In the genomic region with DNA sequence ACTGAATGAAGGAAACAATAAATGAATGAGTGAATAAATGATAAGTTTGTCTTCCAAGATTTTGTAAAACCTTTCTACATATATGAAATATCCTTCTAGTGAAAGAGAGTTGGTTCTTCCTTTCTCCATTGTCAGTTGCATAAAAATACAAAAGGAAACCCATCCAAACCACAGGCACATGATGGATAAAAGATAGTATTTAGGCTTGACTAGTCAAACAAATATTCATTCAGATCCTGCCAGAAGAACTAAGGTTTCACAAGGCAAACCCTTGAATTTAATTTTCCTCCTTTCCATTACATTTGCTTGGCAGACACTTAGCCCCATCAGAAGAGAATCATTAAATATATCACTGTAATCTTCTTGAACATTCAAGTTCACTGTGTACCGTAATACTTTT, we compare ENCODE assay signal across 25 cellular contexts.
"Had no signal": no experiment of that assay in that cellular context is flagged by ENCODE, and none has a peak within 500 bp of the region (broad histone marks: within the 10 kb centered on the region; RNA-seq: fewer than 3 reads in every experiment).

No MANE protein-coding gene starts in this region.

- H3K9ac ChIP-seq: parathyroid adenoma had no signal

- H3K4me1 ChIP-seq: parathyroid adenoma, right lobe of liver, thyroid gland, upper lobe of right lung had no signal

- H3K27ac ChIP-seq: parathyroid adenoma, right lobe of liver, thyroid gland, upper lobe of right lung had no signal

- FAIRE-seq: colon, keratinocyte, TTC549 had no signal

- H3K4me1 Mint-ChIP-seq: activated naive CD4-positive, alpha-beta T cell treated with anti-CD3 and anti-CD28 coated beads, Interleukin-2, amount 50 U/mL, for 24 hours; memory B cell; T-cell had no signal

- H3K36me3 ChIP-seq: right lobe of liver, thyroid gland, upper lobe of right lung had no signal

- H3K4me3 Mint-ChIP-seq: activated CD4-positive, alpha-beta memory T cell treated with anti-CD3 and anti-CD28 coated beads for 36 hours; activated naive CD4-positive, alpha-beta T cell treated with anti-CD3 and anti-CD28 coated beads, Interleukin-2, amount 50 U/mL, for 24 hours; activated T-cell treated with anti-CD3 and anti-CD28 coated beads, Interleukin-2, amount 50 U/mL, for 72 hours; memory B cell; nephron progenitor cell; T-cell had no signal

- H2AFZ ChIP-seq: parathyroid adenoma had no signal

- H3K79me2 ChIP-seq: parathyroid adenoma had no signal

- ATAC-seq: activated T-cell treated with anti-CD3 and anti-CD28 coated beads, Interleukin-2, amount 50 U/mL, for 72 hours; left colon; right lobe of liver; SK-N-SH treated with all-trans-retinoic acid at 6 μM for 48 hours; T-cell; upper lobe of right lung had no signal

- H3K27me3 ChIP-seq: right lobe of liver, thyroid gland, upper lobe of right lung had no signal

- H3K36me3 Mint-ChIP-seq: activated CD4-positive, alpha-beta memory T cell treated with anti-CD3 and anti-CD28 coated beads for 36 hours; activated naive CD4-positive, alpha-beta T cell treated with anti-CD3 and anti-CD28 coated beads, Interleukin-2, amount 50 U/mL, for 24 hours; memory B cell; T-cell had no signal

- DNase-seq: activated CD4-positive, alpha-beta memory T cell treated with anti-CD3 and anti-CD28 coated beads for 36 hours; activated CD4-positive, alpha-beta T cell treated with anti-CD3 and anti-CD28 coated beads for 4 hours; activated CD4-positive, CD25-positive, alpha-beta regulatory T cell; activated effector memory CD4-positive, alpha-beta T cell treated with Interleukin-2 at 50 U/mL for 16 hours; activated T-cell treated with anti-CD3 and anti-CD28 coated beads, Interleukin-2, amount 50 U/mL, for 72 hours; aorta; central memory CD4-positive, alpha-beta T cell; effector memory CD4-positive, alpha-beta T cell; left colon; nephron progenitor cell; right lobe of liver; stimulated activated CD4-positive, alpha-beta T cell treated with anti-CD3 and anti-CD28 coated beads, Interleukin-2, amount 100 ng/mL, for 48 hours; stimulated activated CD8-positive, alpha-beta memory T cell treated with anti-CD3 and anti-CD28 coated beads, Interleukin-4, amount 100 ng/mL, for 48 hours; stimulated activated naive CD4-positive, alpha-beta T cell treated with Interleukin-2 at 50 U/mL for 16 hours; substantia nigra; T-cell; thyroid gland; upper lobe of right lung had no signal

- H3K9me3 Mint-ChIP-seq: activated CD4-positive, alpha-beta memory T cell treated with anti-CD3 and anti-CD28 coated beads for 36 hours; activated naive CD4-positive, alpha-beta T cell treated with anti-CD3 and anti-CD28 coated beads, Interleukin-2, amount 50 U/mL, for 24 hours; activated T-cell treated with anti-CD3 and anti-CD28 coated beads, Interleukin-2, amount 50 U/mL, for 72 hours; memory B cell; nephron progenitor cell; T-cell had no signal

- H3K9me3 ChIP-seq: right lobe of liver, thyroid gland, upper lobe of right lung had no signal

- H3K4me3 ChIP-seq: right lobe of liver, thyroid gland, upper lobe of right lung had no signal

- H3K27me3 Mint-ChIP-seq: activated naive CD4-positive, alpha-beta T cell treated with anti-CD3 and anti-CD28 coated beads, Interleukin-2, amount 50 U/mL, for 24 hours; memory B cell; T-cell had no signal

- H3K27ac Mint-ChIP-seq: activated CD4-positive, alpha-beta memory T cell treated with anti-CD3 and anti-CD28 coated beads for 36 hours; activated naive CD4-positive, alpha-beta T cell treated with anti-CD3 and anti-CD28 coated beads, Interleukin-2, amount 50 U/mL, for 24 hours; activated T-cell treated with anti-CD3 and anti-CD28 coated beads, Interleukin-2, amount 50 U/mL, for 72 hours; memory B cell; nephron progenitor cell; T-cell had no signal
